In the genomic region with DNA sequence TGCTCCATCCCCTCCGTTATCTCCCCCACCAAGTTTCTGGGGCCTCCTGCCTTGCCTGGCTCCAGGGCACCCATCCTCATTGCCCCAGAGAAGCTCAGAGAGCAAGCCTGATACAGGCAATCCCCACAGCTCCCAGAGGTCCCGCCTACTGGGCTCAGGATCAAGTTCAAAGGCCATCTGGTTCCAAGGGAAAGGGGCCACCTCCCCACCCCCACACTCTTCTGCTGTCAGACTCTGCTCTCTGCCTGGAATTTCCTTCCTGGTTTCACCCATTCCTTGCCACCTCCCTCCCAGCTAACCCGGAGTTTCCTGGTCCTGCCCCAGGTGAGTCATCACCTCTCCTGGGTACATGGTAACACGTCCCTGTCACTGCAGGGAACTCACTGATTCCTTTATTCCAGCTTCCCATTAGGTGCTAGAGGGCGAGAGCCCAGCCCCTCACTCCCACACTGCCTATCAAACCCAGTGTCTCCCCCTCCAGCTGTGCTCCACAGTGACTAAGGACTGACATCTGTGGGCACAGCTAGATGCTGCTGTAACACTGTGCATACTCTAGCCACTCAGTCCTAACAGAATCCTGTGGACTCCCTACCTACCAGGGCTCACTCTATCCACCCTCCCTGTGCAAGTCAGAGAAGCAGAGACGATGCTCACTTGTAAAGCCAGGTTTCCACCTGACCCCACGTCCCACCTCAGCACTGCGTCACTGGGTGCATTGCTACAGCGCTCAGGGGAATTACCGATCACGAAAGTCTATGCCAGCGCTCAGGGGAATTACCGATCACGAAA, we compare ENCODE assay signal across 7 cellular contexts. TPM values are rescaled to one million over a fixed set of nuclear protein-coding genes. Genes with fewer than 3 reads are reported as not detected.
A peak's percentile ranks its signal among the peaks of the same experiment; 100 is the strongest.
DNase-seq lines count a peak whose midpoint lies in the region; ATAC-seq and TF ChIP-seq lines count a peak whose summit lies in the region.

No MANE protein-coding gene starts in this region.

- DNase-seq in GM13977 (ENCODE audit: low spot score) = peak; percentile 69
- peak; percentile 27 for DNase-seq in WTC11 (ENCODE audit: low spot score)
- peak; percentile 62 to 74 for DNase-seq in memory B cell (ENCODE audit: low spot score in 2 of 2)
- DNase-seq in occipital lobe (lab: John Stamatoyannopoulos, UW) = no peak

- H3K4me3 Mint-ChIP-seq in WTC11 (no peak overlapping the region), memory B cell (peak overlapping the region; percentile 1)

- no peaks in the 10 kb centered on the region for H3K27me3 Mint-ChIP-seq in WTC11 (ENCODE audit: low read depth)
- H3K27me3 Mint-ChIP-seq in memory B cell = peaks cover 20% of the 10 kb centered on the region

- H3K27ac Mint-ChIP-seq in WTC11 (no peak overlapping the region; the same call in 1 of the 2 replicates), memory B cell (peak overlapping the region; percentile 91)

- POLR2A ChIA-PET in WTC11 (lab: Charles Lee) = no interaction called here

- TF ChIP-seq CTCF in GM13977 (IDR thresholded peaks at IDR 0.05; ENCODE audit: extremely low read depth, insufficient read depth, missing control alignments) (peak; percentile 15), WTC11 (IDR thresholded peaks at IDR 0.05) (no peak)

- CTCF ChIA-PET in WTC11 (lab: Charles Lee) = interaction anchor here (0.8 kb wide), 1 partner anchor 23 kb away, joined by 3 read pairs; no protein-coding TSS in a partner anchor

- H3K36me3 Mint-ChIP-seq in WTC11 (no peaks in the 10 kb centered on the region), memory B cell (no peaks in the 10 kb centered on the region)

- in situ Hi-C loops in GM13977 (cut with MboI; ENCODE audit: low pct_unique_long_range_greater_than_20kb, low sequenced_read_pairs, unreplicated experiment) = no loop called here

- H3K4me1 Mint-ChIP-seq in WTC11 = peaks cover 14% of the 10 kb centered on the region
- peaks cover 16% of the 10 kb centered on the region for H3K4me1 Mint-ChIP-seq in memory B cell

- H3K9me3 Mint-ChIP-seq in WTC11 (no peaks in the 10 kb centered on the region), memory B cell (no peaks in the 10 kb centered on the region)

- ATAC-seq in HG02610 (IDR thresholded peaks at IDR 0.05; ENCODE audit: unreplicated experiment) (peak; percentile 50), WTC11 (peak; percentile 82), memory B cell (ENCODE audit: low read depth) (peak; percentile 96), HG02981 (IDR thresholded peaks at IDR 0.05; ENCODE audit: unreplicated experiment) (no peak), HG02763 (IDR thresholded peaks at IDR 0.05; ENCODE audit: unreplicated experiment) (no peak)

TF ChIP-seq in WTC11, 78 proteins besides CTCF, POLR2A, EP300 and RAD21:
- TF ChIP-seq, protein P1, sequence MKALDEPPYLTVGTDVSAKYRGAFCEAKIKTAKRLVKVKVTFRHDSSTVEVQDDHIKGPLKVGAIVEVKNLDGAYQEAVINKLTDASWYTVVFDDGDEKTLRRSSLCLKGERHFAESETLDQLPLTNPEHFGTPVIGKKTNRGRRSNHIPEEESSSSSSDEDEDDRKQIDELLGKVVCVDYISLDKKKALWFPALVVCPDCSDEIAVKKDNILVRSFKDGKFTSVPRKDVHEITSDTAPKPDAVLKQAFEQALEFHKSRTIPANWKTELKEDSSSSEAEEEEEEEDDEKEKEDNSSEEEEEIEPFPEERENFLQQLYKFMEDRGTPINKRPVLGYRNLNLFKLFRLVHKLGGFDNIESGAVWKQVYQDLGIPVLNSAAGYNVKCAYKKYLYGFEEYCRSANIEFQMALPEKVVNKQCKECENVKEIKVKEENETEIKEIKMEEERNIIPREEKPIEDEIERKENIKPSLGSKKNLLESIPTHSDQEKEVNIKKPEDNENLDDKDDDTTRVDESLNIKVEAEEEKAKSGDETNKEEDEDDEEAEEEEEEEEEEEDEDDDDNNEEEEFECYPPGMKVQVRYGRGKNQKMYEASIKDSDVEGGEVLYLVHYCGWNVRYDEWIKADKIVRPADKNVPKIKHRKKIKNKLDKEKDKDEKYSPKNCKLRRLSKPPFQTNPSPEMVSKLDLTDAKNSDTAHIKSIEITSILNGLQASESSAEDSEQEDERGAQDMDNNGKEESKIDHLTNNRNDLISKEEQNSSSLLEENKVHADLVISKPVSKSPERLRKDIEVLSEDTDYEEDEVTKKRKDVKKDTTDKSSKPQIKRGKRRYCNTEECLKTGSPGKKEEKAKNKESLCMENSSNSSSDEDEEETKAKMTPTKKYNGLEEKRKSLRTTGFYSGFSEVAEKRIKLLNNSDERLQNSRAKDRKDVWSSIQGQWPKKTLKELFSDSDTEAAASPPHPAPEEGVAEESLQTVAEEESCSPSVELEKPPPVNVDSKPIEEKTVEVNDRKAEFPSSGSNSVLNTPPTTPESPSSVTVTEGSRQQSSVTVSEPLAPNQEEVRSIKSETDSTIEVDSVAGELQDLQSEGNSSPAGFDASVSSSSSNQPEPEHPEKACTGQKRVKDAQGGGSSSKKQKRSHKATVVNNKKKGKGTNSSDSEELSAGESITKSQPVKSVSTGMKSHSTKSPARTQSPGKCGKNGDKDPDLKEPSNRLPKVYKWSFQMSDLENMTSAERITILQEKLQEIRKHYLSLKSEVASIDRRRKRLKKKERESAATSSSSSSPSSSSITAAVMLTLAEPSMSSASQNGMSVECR (CRISPR knock-in tag; IDR thresholded peaks at IDR 0.05; ENCODE audit: borderline replicate concordance) = no peak
- TF ChIP-seq, protein P2, sequence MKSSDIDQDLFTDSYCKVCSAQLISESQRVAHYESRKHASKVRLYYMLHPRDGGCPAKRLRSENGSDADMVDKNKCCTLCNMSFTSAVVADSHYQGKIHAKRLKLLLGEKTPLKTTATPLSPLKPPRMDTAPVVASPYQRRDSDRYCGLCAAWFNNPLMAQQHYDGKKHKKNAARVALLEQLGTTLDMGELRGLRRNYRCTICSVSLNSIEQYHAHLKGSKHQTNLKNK (CRISPR knock-in tag; IDR thresholded peaks at IDR 0.05) = no peak
- TF ChIP-seq NFYB (CRISPR knock-in tag; conservative IDR thresholded peaks at IDR 0.05; ENCODE audit: low read depth) (no peak), GABPB1 (CRISPR knock-in tag; IDR thresholded peaks at IDR 0.05) (no peak), SMAD3 (CRISPR knock-in tag; IDR thresholded peaks at IDR 0.05; ENCODE audit: borderline replicate concordance) (no peak), ATF1 (CRISPR knock-in tag; IDR thresholded peaks at IDR 0.05) (no peak), RELA (CRISPR knock-in tag; IDR thresholded peaks at IDR 0.05; ENCODE audit: borderline replicate concordance) (no peak)
- TF ChIP-seq, protein P3, sequence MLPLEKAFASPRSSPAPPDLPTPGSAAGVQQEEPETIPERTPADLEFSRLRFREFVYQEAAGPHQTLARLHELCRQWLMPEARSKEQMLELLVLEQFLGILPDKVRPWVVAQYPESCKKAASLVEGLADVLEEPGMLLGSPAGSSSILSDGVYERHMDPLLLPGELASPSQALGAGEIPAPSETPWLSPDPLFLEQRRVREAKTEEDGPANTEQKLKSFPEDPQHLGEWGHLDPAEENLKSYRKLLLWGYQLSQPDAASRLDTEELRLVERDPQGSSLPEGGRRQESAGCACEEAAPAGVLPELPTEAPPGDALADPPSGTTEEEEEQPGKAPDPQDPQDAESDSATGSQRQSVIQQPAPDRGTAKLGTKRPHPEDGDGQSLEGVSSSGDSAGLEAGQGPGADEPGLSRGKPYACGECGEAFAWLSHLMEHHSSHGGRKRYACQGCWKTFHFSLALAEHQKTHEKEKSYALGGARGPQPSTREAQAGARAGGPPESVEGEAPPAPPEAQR (CRISPR knock-in tag; IDR thresholded peaks at IDR 0.05) = no peak
- TF ChIP-seq, protein P4, sequence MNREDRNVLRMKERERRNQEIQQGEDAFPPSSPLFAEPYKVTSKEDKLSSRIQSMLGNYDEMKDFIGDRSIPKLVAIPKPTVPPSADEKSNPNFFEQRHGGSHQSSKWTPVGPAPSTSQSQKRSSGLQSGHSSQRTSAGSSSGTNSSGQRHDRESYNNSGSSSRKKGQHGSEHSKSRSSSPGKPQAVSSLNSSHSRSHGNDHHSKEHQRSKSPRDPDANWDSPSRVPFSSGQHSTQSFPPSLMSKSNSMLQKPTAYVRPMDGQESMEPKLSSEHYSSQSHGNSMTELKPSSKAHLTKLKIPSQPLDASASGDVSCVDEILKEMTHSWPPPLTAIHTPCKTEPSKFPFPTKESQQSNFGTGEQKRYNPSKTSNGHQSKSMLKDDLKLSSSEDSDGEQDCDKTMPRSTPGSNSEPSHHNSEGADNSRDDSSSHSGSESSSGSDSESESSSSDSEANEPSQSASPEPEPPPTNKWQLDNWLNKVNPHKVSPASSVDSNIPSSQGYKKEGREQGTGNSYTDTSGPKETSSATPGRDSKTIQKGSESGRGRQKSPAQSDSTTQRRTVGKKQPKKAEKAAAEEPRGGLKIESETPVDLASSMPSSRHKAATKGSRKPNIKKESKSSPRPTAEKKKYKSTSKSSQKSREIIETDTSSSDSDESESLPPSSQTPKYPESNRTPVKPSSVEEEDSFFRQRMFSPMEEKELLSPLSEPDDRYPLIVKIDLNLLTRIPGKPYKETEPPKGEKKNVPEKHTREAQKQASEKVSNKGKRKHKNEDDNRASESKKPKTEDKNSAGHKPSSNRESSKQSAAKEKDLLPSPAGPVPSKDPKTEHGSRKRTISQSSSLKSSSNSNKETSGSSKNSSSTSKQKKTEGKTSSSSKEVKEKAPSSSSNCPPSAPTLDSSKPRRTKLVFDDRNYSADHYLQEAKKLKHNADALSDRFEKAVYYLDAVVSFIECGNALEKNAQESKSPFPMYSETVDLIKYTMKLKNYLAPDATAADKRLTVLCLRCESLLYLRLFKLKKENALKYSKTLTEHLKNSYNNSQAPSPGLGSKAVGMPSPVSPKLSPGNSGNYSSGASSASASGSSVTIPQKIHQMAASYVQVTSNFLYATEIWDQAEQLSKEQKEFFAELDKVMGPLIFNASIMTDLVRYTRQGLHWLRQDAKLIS (CRISPR knock-in tag; IDR thresholded peaks at IDR 0.05; ENCODE audit: borderline replicate concordance) = no peak
- TF ChIP-seq, protein P5, sequence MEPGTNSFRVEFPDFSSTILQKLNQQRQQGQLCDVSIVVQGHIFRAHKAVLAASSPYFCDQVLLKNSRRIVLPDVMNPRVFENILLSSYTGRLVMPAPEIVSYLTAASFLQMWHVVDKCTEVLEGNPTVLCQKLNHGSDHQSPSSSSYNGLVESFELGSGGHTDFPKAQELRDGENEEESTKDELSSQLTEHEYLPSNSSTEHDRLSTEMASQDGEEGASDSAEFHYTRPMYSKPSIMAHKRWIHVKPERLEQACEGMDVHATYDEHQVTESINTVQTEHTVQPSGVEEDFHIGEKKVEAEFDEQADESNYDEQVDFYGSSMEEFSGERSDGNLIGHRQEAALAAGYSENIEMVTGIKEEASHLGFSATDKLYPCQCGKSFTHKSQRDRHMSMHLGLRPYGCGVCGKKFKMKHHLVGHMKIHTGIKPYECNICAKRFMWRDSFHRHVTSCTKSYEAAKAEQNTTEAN (CRISPR knock-in tag; IDR thresholded peaks at IDR 0.05) = no peak

RNA-seq across cellular contexts. Expression of a gene that starts 21.8 kb away (rescaled TPM):
- total RNA-seq in WTC11 (2021) (0.11 to 0.30 TPM (median 0.16 TPM) in 3 replicates), occipital lobe (0.16 TPM)

RNA-seq across cellular contexts. Expression of a gene that starts 39.4 kb away (rescaled TPM):
- 22.7 to 26.3 TPM (median 25.8 TPM) in 3 replicates for total RNA-seq in WTC11 (2021)
- 24.5 TPM for total RNA-seq in occipital lobe

Comparison
In these comparisons a context has a peak if more than half of its experiments do, and no peak if none do; other contexts are left out.
1. ATAC-seq: peak in HG02610 (single experiment), WTC11 (single experiment) and memory B cell (single experiment); none in HG02981 (single experiment) and HG02763 (single experiment).